8 cellular contexts compared by ENCODE assay signal in the genomic region with DNA sequence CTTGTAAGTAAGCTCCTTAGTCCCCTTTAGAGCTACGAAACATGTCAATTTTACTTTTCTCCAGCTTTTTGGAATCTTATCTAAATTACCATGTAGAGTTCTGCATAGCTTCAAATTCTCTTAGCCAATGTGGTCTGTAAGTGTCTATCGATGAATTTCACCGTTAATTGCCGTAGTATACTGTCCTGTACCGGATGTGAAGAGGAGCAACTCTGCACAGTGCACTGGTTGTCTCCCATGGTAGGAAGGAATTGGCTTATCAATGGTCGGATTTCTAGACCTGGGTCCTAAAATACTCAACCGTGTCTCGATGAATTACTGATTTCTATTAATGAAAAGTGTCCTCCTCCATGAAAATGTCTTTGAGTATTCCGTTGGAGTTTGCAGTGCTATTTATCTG. TPM values are rescaled to one million over a fixed set of nuclear protein-coding genes. Genes with fewer than 3 reads are reported as not detected.
A peak's percentile ranks its signal among the peaks of the same experiment; 100 is the strongest.
DNase-seq lines count a peak whose midpoint lies in the region; ATAC-seq, FAIRE-seq and TF ChIP-seq lines count a peak whose summit lies in the region.

No MANE protein-coding gene starts in this region.

- H3K9me2 ChIP-seq in Loucy (replicated peaks; ENCODE audit: low read depth, low read length) = no peaks in the 10 kb centered on the region

- H3K36me3 ChIP-seq in Loucy (ENCODE audit: insufficient read depth, low read length) (no peaks in the 10 kb centered on the region), pancreas (no peaks in the 10 kb centered on the region)

- H3K9me3 ChIP-seq in Loucy (ENCODE audit: insufficient read depth, low read depth, low read length) (no peaks in the 10 kb centered on the region), pancreas (no peaks in the 10 kb centered on the region)

- ATAC-seq in pancreas = no peak
- ATAC-seq in HG02885 (IDR thresholded peaks at IDR 0.05; ENCODE audit: poor library complexity, unreplicated experiment) = no peak
- no peak for ATAC-seq in GM19455 (IDR thresholded peaks at IDR 0.05; ENCODE audit: unreplicated experiment)
- ATAC-seq in HG03095 (IDR thresholded peaks at IDR 0.05; ENCODE audit: unreplicated experiment) = no peak

- H3K27me3 ChIP-seq in Loucy (ENCODE audit: insufficient read depth, low read length, poor library complexity, severe bottlenecking) = no peaks in the 10 kb centered on the region
- H3K27me3 ChIP-seq in pancreas = no peaks in the 10 kb centered on the region

- H3K9me3 Mint-ChIP-seq in endothelial cell (ENCODE audit: unreplicated experiment) = no peaks in the 10 kb centered on the region

- H3K27me3 Mint-ChIP-seq in endothelial cell (ENCODE audit: unreplicated experiment) = peaks cover 2% of the 10 kb centered on the region

- TF ChIP-seq CTCF in Loucy (conservative IDR thresholded peaks at IDR 0.05; ENCODE audit: low read length) (no peak), endothelial cell (IDR thresholded peaks at IDR 0.05; ENCODE audit: unreplicated experiment) (no peak), pancreas (IDR thresholded peaks at IDR 0.05) (no peak)

- H3K4me1 ChIP-seq in Loucy (ENCODE audit: insufficient read depth, low read length, poor library complexity, severe bottlenecking) = peaks cover 31% of the 10 kb centered on the region
- peaks cover 0 to 16% (median 7%) of the 10 kb centered on the region in 3 donors for H3K4me1 ChIP-seq in pancreas

- peak overlapping the region; percentile 83 for H3K4me3 Mint-ChIP-seq in endothelial cell (ENCODE audit: unreplicated experiment)

- H3K79me2 ChIP-seq in Loucy (ENCODE audit: insufficient read depth, low read length) = peaks cover 75% of the 10 kb centered on the region

- peak; percentile 47 for DNase-seq in ELR (ENCODE audit: low read depth)
- no peak for DNase-seq in endothelial cell (ENCODE audit: low spot score)
- DNase-seq in pancreas = no peak
- DNase-seq in activated effector memory CD4-positive, alpha-beta T cell treated with anti-CD3 and anti-CD28 coated beads, Interleukin-2, amount 50 U/mL, for 16 hours = no peak

- peak overlapping the region; percentile 96 for H3K4me3 ChIP-seq in Loucy (ENCODE audit: low read length, poor library complexity, severe bottlenecking)
- H3K4me3 ChIP-seq in pancreas = peak overlapping the region in 3 of 4 donors; percentile 72 to 92 (median 87)

- peaks cover 68% of the 10 kb centered on the region for H4K20me1 ChIP-seq in Loucy (ENCODE audit: insufficient read depth, low read length, poor library complexity, severe bottlenecking)

- H3K27ac ChIP-seq in pancreas = no peak overlapping the region

- peaks cover 5% of the 10 kb centered on the region for H3K4me1 Mint-ChIP-seq in endothelial cell (ENCODE audit: unreplicated experiment)

- H3K27ac Mint-ChIP-seq in endothelial cell (ENCODE audit: unreplicated experiment) = no peak overlapping the region

- H3K9ac ChIP-seq in Loucy (ENCODE audit: low read depth, low read length, poor library complexity, severe bottlenecking) = peak overlapping the region; percentile 95

- peak overlapping the region; percentile 100 for H3K4me2 ChIP-seq in Loucy (ENCODE audit: low read depth, low read length, poor library complexity, severe bottlenecking)

- peaks cover 3% of the 10 kb centered on the region for H3F3A ChIP-seq in Loucy (ENCODE audit: low read depth)

- no peaks in the 10 kb centered on the region for H3K36me3 Mint-ChIP-seq in endothelial cell (ENCODE audit: low read depth, unreplicated experiment)

- intact Hi-C loops in pancreas (cut with DNase I) = no loop called here

- no peak for FAIRE-seq in pancreas (lab: Jason Lieb, UNC)

- WGBS in pancreas, 2 donors = 11 to 12% methylated on average over 9 of the region's 9 CpGs

- no peak overlapping the region for H2AFZ ChIP-seq in Loucy (ENCODE audit: low read length)

RNA-seq across cellular contexts. Expression of gene NOP58, which starts 1.9 kb away (rescaled TPM):
- total RNA-seq in endothelial cell (ENCODE audit: unreplicated experiment) = 40.4 TPM
- total RNA-seq in pancreas = 10 to 100 TPM; 16.6 to 43.2 (median 26.7) TPM
- polyA plus RNA-seq in pancreas = 10 to 100 TPM; 67.1 to 92.7 TPM

RNA-seq across cellular contexts. Expression of gene SUMO1, which starts 29.1 kb away (rescaled TPM):
- total RNA-seq in endothelial cell (ENCODE audit: unreplicated experiment) (113 TPM), pancreas (10 to 100 TPM; 20.4 to 43.8 (median 27.7) TPM)
- 10 to 100 TPM; 45.2 to 62.3 TPM for polyA plus RNA-seq in pancreas
